1 cellular context compared by ENCODE assay signal in genomic region chr5:173029499-173029921, GRCh38.
TF ChIP-seq lines count a peak whose summit lies in the region.

No MANE protein-coding gene starts in this region.

TF ChIP-seq in K562, 482 proteins besides CTCF, POLR2A, EP300 and RAD21 (continued from another document and continues in another):
- no peak for TF ChIP-seq MBD1 (CRISPR knock-in tag; IDR thresholded peaks at IDR 0.05)
- TF ChIP-seq ZSCAN32 (CRISPR knock-in tag; IDR thresholded peaks at IDR 0.05) = no peak
- TF ChIP-seq NBN (IDR thresholded peaks at IDR 0.05; ENCODE audit: low read depth) = peak; percentile 59; the same call in 1 of the 2 replicates
- TF ChIP-seq CBFA2T3 (IDR thresholded peaks at IDR 0.05) = peak; percentile 80
- TF ChIP-seq KDM5B (IDR thresholded peaks at IDR 0.05; ENCODE audit: insufficient replicate concordance, low read depth, low read length) = no peak
- TF ChIP-seq NFATC3 (IDR thresholded peaks at IDR 0.05) = peak; percentile 58; the same call in 1 of the 2 replicates
- TF ChIP-seq NR2C1 (IDR thresholded peaks at IDR 0.05) = peak; percentile 62
- peak; percentile 48; the same call in 1 of the 2 replicates for TF ChIP-seq NR2C1 (tag; IDR thresholded peaks at IDR 0.05)
- TF ChIP-seq ETV5 (CRISPR knock-in tag; IDR thresholded peaks at IDR 0.05; ENCODE audit: low read depth) = no peak
- no peak for TF ChIP-seq ARHGAP35 (IDR thresholded peaks at IDR 0.05; ENCODE audit: partially characterized antibody)
- peak; percentile 40 for TF ChIP-seq NFE2 (IDR thresholded peaks at IDR 0.05; ENCODE audit: low read depth)
- 0 out of 4 replicates have a peak, but pooled peaks of 1 of the 2 experiments have one; percentile 7 for TF ChIP-seq NRF1 (conservative IDR thresholded peaks at IDR 0.05 in 1 of 2, IDR thresholded peaks at IDR 0.05 in 1 of 2)
- no peak for TF ChIP-seq CHCHD3 (CRISPR knock-in tag; IDR thresholded peaks at IDR 0.05)
- TF ChIP-seq, protein P1, sequence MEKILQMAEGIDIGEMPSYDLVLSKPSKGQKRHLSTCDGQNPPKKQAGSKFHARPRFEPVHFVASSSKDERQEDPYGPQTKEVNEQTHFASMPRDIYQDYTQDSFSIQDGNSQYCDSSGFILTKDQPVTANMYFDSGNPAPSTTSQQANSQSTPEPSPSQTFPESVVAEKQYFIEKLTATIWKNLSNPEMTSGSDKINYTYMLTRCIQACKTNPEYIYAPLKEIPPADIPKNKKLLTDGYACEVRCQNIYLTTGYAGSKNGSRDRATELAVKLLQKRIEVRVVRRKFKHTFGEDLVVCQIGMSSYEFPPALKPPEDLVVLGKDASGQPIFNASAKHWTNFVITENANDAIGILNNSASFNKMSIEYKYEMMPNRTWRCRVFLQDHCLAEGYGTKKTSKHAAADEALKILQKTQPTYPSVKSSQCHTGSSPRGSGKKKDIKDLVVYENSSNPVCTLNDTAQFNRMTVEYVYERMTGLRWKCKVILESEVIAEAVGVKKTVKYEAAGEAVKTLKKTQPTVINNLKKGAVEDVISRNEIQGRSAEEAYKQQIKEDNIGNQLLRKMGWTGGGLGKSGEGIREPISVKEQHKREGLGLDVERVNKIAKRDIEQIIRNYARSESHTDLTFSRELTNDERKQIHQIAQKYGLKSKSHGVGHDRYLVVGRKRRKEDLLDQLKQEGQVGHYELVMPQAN (IDR thresholded peaks at IDR 0.05; ENCODE audit: borderline replicate concordance) = 0 out of 2 replicates have a peak, but pooled peaks have one; percentile 35
- 0 out of 2 replicates have a peak, but pooled peaks have one; percentile 38 for TF ChIP-seq ELF4 (CRISPR knock-in tag; IDR thresholded peaks at IDR 0.05)
- no peak for TF ChIP-seq MBD2 (IDR thresholded peaks at IDR 0.05; ENCODE audit: borderline replicate concordance, low read depth)
- 0 out of 2 replicates have a peak, but pooled peaks have one; percentile 25 for TF ChIP-seq L3MBTL2 (IDR thresholded peaks at IDR 0.05)
- TF ChIP-seq TCF3 (CRISPR knock-in tag; IDR thresholded peaks at IDR 0.05) = peak; percentile 58
- TF ChIP-seq TRIM24 (IDR thresholded peaks at IDR 0.05) = peak in 1 of 2 experiments; percentile 63; a peak in 1 of 4 replicates
- TF ChIP-seq NFIC (IDR thresholded peaks at IDR 0.05) = peak; percentile 35; the same call in 1 of the 2 replicates
- TF ChIP-seq, protein P2, sequence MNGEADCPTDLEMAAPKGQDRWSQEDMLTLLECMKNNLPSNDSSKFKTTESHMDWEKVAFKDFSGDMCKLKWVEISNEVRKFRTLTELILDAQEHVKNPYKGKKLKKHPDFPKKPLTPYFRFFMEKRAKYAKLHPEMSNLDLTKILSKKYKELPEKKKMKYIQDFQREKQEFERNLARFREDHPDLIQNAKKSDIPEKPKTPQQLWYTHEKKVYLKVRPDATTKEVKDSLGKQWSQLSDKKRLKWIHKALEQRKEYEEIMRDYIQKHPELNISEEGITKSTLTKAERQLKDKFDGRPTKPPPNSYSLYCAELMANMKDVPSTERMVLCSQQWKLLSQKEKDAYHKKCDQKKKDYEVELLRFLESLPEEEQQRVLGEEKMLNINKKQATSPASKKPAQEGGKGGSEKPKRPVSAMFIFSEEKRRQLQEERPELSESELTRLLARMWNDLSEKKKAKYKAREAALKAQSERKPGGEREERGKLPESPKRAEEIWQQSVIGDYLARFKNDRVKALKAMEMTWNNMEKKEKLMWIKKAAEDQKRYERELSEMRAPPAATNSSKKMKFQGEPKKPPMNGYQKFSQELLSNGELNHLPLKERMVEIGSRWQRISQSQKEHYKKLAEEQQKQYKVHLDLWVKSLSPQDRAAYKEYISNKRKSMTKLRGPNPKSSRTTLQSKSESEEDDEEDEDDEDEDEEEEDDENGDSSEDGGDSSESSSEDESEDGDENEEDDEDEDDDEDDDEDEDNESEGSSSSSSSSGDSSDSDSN (IDR thresholded peaks at IDR 0.05; ENCODE audit: borderline replicate concordance in 1 of 2, low read depth in 2 of 2, low read length in 2 of 2) = peak in 1 of 2 experiments; percentile 64; a peak in 2 of 4 replicates
- TF ChIP-seq, protein P3, sequence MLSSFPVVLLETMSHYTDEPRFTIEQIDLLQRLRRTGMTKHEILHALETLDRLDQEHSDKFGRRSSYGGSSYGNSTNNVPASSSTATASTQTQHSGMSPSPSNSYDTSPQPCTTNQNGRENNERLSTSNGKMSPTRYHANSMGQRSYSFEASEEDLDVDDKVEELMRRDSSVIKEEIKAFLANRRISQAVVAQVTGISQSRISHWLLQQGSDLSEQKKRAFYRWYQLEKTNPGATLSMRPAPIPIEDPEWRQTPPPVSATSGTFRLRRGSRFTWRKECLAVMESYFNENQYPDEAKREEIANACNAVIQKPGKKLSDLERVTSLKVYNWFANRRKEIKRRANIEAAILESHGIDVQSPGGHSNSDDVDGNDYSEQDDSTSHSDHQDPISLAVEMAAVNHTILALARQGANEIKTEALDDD (IDR thresholded peaks at IDR 0.05) = peak; percentile 90
- peak in 1 of 2 experiments; percentile 54; a peak in 1 of 4 replicates for TF ChIP-seq MNT (conservative IDR thresholded peaks at IDR 0.05)
- TF ChIP-seq SMARCE1 (IDR thresholded peaks at IDR 0.05) = peak; percentile 56
- TF ChIP-seq TAF7 (tag; IDR thresholded peaks at IDR 0.05) = no peak
- TF ChIP-seq MAFK (IDR thresholded peaks at IDR 0.05; ENCODE audit: low read length) = no peak
- TF ChIP-seq OTX1 (CRISPR knock-in tag; IDR thresholded peaks at IDR 0.05) = no peak
- peak; percentile 51 for TF ChIP-seq MEIS2 (IDR thresholded peaks at IDR 0.05; ENCODE audit: partially characterized antibody)
- TF ChIP-seq GATAD2A (IDR thresholded peaks at IDR 0.05) = peak; percentile 27; the same call in 1 of the 2 replicates
- TF ChIP-seq GABPA (tag; conservative IDR thresholded peaks at IDR 0.05; ENCODE audit: low read depth) = peak; percentile 41
- TF ChIP-seq SRF (CRISPR knock-in tag; IDR thresholded peaks at IDR 0.05) = no peak
- peak in 1 of 2 experiments; percentile 32; a peak in 1 of 4 replicates for TF ChIP-seq ETV6 (IDR thresholded peaks at IDR 0.05; ENCODE audit: borderline replicate concordance in 1 of 2, low read depth in 2 of 2, low read length in 1 of 2)
- TF ChIP-seq ETV6 (CRISPR knock-in tag; IDR thresholded peaks at IDR 0.05; ENCODE audit: borderline replicate concordance) = no peak
- TF ChIP-seq, protein P4, sequence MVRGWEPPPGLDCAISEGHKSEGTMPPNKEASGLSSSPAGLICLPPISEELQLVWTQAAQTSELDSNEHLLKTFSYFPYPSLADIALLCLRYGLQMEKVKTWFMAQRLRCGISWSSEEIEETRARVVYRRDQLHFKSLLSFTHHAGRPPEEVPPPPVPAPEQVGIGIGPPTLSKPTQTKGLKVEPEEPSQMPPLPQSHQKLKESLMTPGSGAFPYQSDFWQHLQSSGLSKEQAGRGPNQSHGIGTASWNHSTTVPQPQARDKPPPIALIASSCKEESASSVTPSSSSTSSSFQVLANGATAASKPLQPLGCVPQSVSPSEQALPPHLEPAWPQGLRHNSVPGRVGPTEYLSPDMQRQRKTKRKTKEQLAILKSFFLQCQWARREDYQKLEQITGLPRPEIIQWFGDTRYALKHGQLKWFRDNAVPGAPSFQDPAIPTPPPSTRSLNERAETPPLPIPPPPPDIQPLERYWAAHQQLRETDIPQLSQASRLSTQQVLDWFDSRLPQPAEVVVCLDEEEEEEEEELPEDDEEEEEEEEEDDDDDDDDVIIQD (CRISPR knock-in tag; IDR thresholded peaks at IDR 0.05) = no peak
- no peak for TF ChIP-seq EZH2 (IDR thresholded peaks at IDR 0.05; ENCODE audit: borderline replicate concordance, low read depth, low read length)
- peak; percentile 43; the same call in 1 of the 2 replicates for TF ChIP-seq ATF7 (IDR thresholded peaks at IDR 0.05)
- TF ChIP-seq KDM1A (IDR thresholded peaks at IDR 0.05) = peak in 1 of 2 experiments; percentile 41; a peak in 1 of 4 replicates
- no peak for TF ChIP-seq ZNF707 (CRISPR knock-in tag; conservative IDR thresholded peaks at IDR 0.05)
- TF ChIP-seq GATA2 (CRISPR knock-in tag; IDR thresholded peaks at IDR 0.05) = 0 out of 2 replicates have a peak, but pooled peaks have one; percentile 17
- TF ChIP-seq TEAD4 (IDR thresholded peaks at IDR 0.05; ENCODE audit: low read length) = 0 out of 2 replicates have a peak, but pooled peaks have one; percentile 31
- TF ChIP-seq TEAD4 (CRISPR knock-in tag; IDR thresholded peaks at IDR 0.05; ENCODE audit: borderline replicate concordance) = no peak
- TF ChIP-seq ZEB2 (IDR thresholded peaks at IDR 0.05) = 0 out of 2 replicates have a peak, but pooled peaks have one; percentile 27
- peak; percentile 13; the same call in 1 of the 2 replicates for TF ChIP-seq FOXM1 (IDR thresholded peaks at IDR 0.05; ENCODE audit: low read depth)
- no peak for TF ChIP-seq FOXM1 (CRISPR knock-in tag; IDR thresholded peaks at IDR 0.05; ENCODE audit: low read depth)
- peak; percentile 83 for TF ChIP-seq ARID1B (IDR thresholded peaks at IDR 0.05)
- no peak for TF ChIP-seq FOXP1 (CRISPR knock-in tag; IDR thresholded peaks at IDR 0.05)
- TF ChIP-seq ASH1L (IDR thresholded peaks at IDR 0.05; ENCODE audit: borderline replicate concordance, low read depth, partially characterized antibody) = peak; percentile 51
- peak; percentile 40; the same call in 1 of the 2 replicates for TF ChIP-seq ZFX (CRISPR knock-in tag; IDR thresholded peaks at IDR 0.05)
- no peak for TF ChIP-seq HSF4 (CRISPR knock-in tag; IDR thresholded peaks at IDR 0.05; ENCODE audit: borderline replicate concordance)
- TF ChIP-seq, protein P5, sequence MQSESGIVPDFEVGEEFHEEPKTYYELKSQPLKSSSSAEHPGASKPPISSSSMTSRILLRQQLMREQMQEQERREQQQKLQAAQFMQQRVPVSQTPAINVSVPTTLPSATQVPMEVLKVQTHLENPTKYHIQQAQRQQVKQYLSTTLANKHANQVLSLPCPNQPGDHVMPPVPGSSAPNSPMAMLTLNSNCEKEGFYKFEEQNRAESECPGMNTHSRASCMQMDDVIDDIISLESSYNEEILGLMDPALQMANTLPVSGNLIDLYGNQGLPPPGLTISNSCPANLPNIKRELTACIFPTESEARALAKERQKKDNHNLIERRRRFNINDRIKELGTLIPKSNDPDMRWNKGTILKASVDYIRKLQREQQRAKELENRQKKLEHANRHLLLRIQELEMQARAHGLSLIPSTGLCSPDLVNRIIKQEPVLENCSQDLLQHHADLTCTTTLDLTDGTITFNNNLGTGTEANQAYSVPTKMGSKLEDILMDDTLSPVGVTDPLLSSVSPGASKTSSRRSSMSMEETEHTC (IDR thresholded peaks at IDR 0.05) = peak; percentile 38; the same call in 1 of the 2 replicates
- TF ChIP-seq SPI1 (IDR thresholded peaks at IDR 0.05; ENCODE audit: borderline replicate concordance, low read depth, low read length) = peak; percentile 85; the same call in 1 of the 2 replicates
- no peak for TF ChIP-seq HLTF (IDR thresholded peaks at IDR 0.05)
- no peak for TF ChIP-seq MAFG (tag; conservative IDR thresholded peaks at IDR 0.05)
- TF ChIP-seq PBX2 (CRISPR knock-in tag; IDR thresholded peaks at IDR 0.05; ENCODE audit: low read depth) = no peak
- TF ChIP-seq PBX2 (tag; conservative IDR thresholded peaks at IDR 0.05; ENCODE audit: low read depth) = peak; percentile 43
- TF ChIP-seq, protein P6, sequence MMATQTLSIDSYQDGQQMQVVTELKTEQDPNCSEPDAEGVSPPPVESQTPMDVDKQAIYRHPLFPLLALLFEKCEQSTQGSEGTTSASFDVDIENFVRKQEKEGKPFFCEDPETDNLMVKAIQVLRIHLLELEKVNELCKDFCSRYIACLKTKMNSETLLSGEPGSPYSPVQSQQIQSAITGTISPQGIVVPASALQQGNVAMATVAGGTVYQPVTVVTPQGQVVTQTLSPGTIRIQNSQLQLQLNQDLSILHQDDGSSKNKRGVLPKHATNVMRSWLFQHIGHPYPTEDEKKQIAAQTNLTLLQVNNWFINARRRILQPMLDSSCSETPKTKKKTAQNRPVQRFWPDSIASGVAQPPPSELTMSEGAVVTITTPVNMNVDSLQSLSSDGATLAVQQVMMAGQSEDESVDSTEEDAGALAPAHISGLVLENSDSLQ (IDR thresholded peaks at IDR 0.05) = peak; percentile 52
- TF ChIP-seq EP400 (IDR thresholded peaks at IDR 0.05) = peak; percentile 25; the same call in 1 of the 2 replicates
- TF ChIP-seq POLR2H (tag; IDR thresholded peaks at IDR 0.05; ENCODE audit: low read depth) = no peak
